Comparison of ENCODE assay signal across 33 cellular contexts in the genomic region with DNA sequence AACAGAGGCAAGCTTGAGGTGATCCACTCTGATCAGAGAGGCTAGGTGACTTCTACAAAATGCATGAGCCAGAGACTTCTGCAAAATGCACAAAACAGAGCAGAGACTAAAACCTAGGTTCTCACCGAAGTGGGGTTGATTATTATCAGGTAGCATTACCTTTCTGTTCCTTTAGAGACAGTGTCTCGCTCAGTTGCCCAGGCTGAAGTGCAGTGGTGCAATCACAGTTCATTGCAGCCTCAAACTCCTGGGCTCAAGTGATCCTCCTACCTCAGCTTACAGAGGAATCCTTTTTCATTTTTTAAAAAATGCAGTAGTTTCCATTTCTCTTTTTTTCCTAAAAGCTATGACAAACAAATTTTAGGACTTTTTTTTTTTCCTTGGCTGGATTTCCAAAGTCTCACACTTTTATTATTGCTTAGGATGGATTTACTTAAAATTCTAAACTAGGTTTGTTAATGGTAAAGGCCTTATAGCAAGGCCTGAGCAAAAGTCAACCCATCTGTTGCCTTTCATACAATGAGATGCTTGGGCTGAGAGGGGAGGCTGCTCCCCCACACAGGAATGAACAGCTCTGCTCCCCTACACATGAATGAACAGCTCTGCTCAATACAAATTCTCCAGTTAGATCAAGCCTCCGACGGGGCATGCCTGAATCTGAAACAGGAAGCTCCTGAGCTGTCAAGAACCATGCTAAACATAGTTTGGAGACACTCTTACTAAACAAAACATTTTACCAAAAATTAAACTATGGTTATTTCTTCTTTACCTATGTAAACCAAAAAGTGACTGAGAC. TPM values are rescaled to one million over a fixed set of nuclear protein-coding genes. Genes with fewer than 3 reads are reported as not detected.
DNase-seq lines count a peak whose midpoint lies in the region; ATAC-seq, FAIRE-seq and TF ChIP-seq lines count a peak whose summit lies in the region.
"Had no signal": no experiment of that assay in that cellular context is flagged by ENCODE, and none has a peak within 500 bp of the region (broad histone marks: within the 10 kb centered on the region; RNA-seq: fewer than 3 reads in every experiment).

No MANE protein-coding gene starts in this region.

- no peak overlapping the region for H2BK120ac ChIP-seq in H1 (replicated peaks; ENCODE audit: low read depth, low read length)

- DNase-seq in NCI-H2171 treated with DMSO at 0.1 percent for 48 hours (lab: John Stamatoyannopoulos, UW) (peak; percentile 2), NCI-H2171 (lab: John Stamatoyannopoulos, UW) (no peak), H1 (ENCODE audit: low read depth in 1 of 2, low spot score in 2 of 2) (no peak), neural crest cell (ENCODE audit: low read depth, low spot score) (no peak), NCI-H1048 (lab: John Stamatoyannopoulos, UW) (no peak), foreskin fibroblast (no peak)
- DNase-seq: 8988T; activated CD4-positive, alpha-beta memory T cell treated with anti-CD3 and anti-CD28 coated beads, Interleukin-2, amount 10 ng/mL, durations not matched to agents 7 days and 5 days; activated CD4-positive, CD25-positive, alpha-beta regulatory T cell; activated gamma-delta T cell; activated naive CD8-positive, alpha-beta T cell treated with anti-CD3 and anti-CD28 coated beads, Interleukin-2, amount 50 U/mL, for 24 hours; AML-193; brain microvascular endothelial cell; CD8-positive, alpha-beta T cell; DMS153; endodermal cell; left lung; mucosa of descending colon; NCI-H1417 treated with DMSO at 0.1 percent for 48 hours; NCI-H524; NK-92 treated with Interleukin-12 subunit alpha and Interleukin-12 subunit beta, amount 100 ng/mL, for 24 hours; psoas muscle; small intestine; stimulated activated CD4-positive, alpha-beta T cell treated with anti-CD3 and anti-CD28 coated beads, Interleukin-2, amount 100 ng/mL, for 48 hours; stimulated activated naive CD4-positive, alpha-beta T cell treated with Interleukin-2 at 50 U/mL for 16 hours had no signal

- H3K4me1 Mint-ChIP-seq in neural crest cell = peaks cover 30% of the 10 kb centered on the region
- H3K4me1 Mint-ChIP-seq: activated CD4-positive, alpha-beta memory T cell treated with anti-CD3 and anti-CD28 coated beads, Interleukin-2, amount 10 ng/mL, durations not matched to agents 7 days and 5 days; activated naive CD8-positive, alpha-beta T cell treated with anti-CD3 and anti-CD28 coated beads, Interleukin-2, amount 50 U/mL, for 24 hours had no signal

- TF ChIP-seq EP300 in H1 (IDR thresholded peaks at IDR 0.05; ENCODE audit: borderline replicate concordance in 1 of 2, low read depth in 2 of 2, low read length in 2 of 2) = no peak

- TF ChIP-seq CTCF in H1 (IDR thresholded peaks at IDR 0.05; ENCODE audit: control extremely low read depth in 1 of 3, insufficient read depth in 1 of 3, low read depth in 1 of 3, low read length in 3 of 3) (no peak), neural crest cell (conservative IDR thresholded peaks at IDR 0.05) (no peak), foreskin fibroblast (IDR thresholded peaks at IDR 0.05; ENCODE audit: low read depth, low read length) (no peak)

- H4K8ac ChIP-seq in H1 (ENCODE audit: extremely low read depth, insufficient read depth, low read length) = no peak overlapping the region

- no peaks in the 10 kb centered on the region for H3K36me3 ChIP-seq in H1 (ENCODE audit: control insufficient read depth in 2 of 4, insufficient read depth in 4 of 4, low read length in 3 of 4)
- H3K36me3 ChIP-seq: brain microvascular endothelial cell, left lung, neutrophil, thyroid gland had no signal

- H4K5ac ChIP-seq in H1 (ENCODE audit: insufficient read length, low read depth, low read length) = no peak overlapping the region

- no peaks in the 10 kb centered on the region; a peak in 1 of 7 replicates for H3K27me3 ChIP-seq in H1 (replicated peaks in 1 of 4; ENCODE audit: control insufficient read depth in 3 of 4, extremely low read depth in 1 of 4, insufficient read depth in 3 of 4, low read length in 3 of 4)
- H3K27me3 ChIP-seq: brain microvascular endothelial cell, thyroid gland had no signal

- no peak overlapping the region for H3K4ac ChIP-seq in H1 (replicated peaks; ENCODE audit: insufficient read length, low read depth, low read length)

- TF ChIP-seq POLR2A in H1 (IDR thresholded peaks at IDR 0.05; ENCODE audit: control extremely low read depth in 1 of 2, low read depth in 2 of 2, low read length in 2 of 2) = no peak

- H3K27ac ChIP-seq in H1 (ENCODE audit: low read depth, low read length) = no peak overlapping the region
- H3K27ac ChIP-seq: brain microvascular endothelial cell, coronary artery, left lung, neutrophil, psoas muscle, thyroid gland had no signal

- no peaks in the 10 kb centered on the region for H3K9me3 ChIP-seq in H1 (ENCODE audit: insufficient read depth in 2 of 2, low read depth in 1 of 2, low read length in 1 of 2)
- H3K9me3 ChIP-seq: left lung, mucosa of descending colon, neutrophil, psoas muscle, thyroid gland had no signal

- H4K91ac ChIP-seq in H1 (replicated peaks; ENCODE audit: insufficient read length, low read length) = no peak overlapping the region

- H3K79me1 ChIP-seq in H1 (ENCODE audit: low read depth, low read length) = no peaks in the 10 kb centered on the region

- H3K4me3 ChIP-seq in H1 (ENCODE audit: extremely low read depth in 1 of 4, insufficient read depth in 2 of 4, low read depth in 3 of 4, low read length in 4 of 4) = no peak overlapping the region
- H3K4me3 ChIP-seq in foreskin fibroblast (ENCODE audit: low read depth in 1 of 2, low read length in 2 of 2) = no peak overlapping the region
- H3K4me3 ChIP-seq: coronary artery, left lung, mucosa of descending colon, psoas muscle, thyroid gland had no signal

- H2BK12ac ChIP-seq in H1 (ENCODE audit: low read depth, low read length) = no peak overlapping the region

- H3K4me3 Mint-ChIP-seq in neural crest cell = no peak overlapping the region
- H3K4me3 Mint-ChIP-seq: activated CD4-positive, alpha-beta memory T cell treated with anti-CD3 and anti-CD28 coated beads, Interleukin-2, amount 10 ng/mL, durations not matched to agents 7 days and 5 days; activated naive CD8-positive, alpha-beta T cell treated with anti-CD3 and anti-CD28 coated beads, Interleukin-2, amount 50 U/mL, for 24 hours; CD8-positive, alpha-beta T cell; endodermal cell had no signal

- H3K79me2 ChIP-seq in H1 (ENCODE audit: control insufficient read depth in 1 of 2, insufficient read depth in 2 of 2, low read length in 2 of 2) = no peaks in the 10 kb centered on the region

- no peak overlapping the region for H3K56ac ChIP-seq in H1 (replicated peaks; ENCODE audit: insufficient read length, low read depth, low read length)

- no peak overlapping the region for H3K9ac ChIP-seq in H1 (replicated peaks in 1 of 4; ENCODE audit: extremely low read depth in 1 of 4, low read depth in 3 of 4, low read length in 3 of 4)

- 89% methylated on average over 4 of the region's 4 CpGs; no CpG with 5 or more reads in 1 of the 2 experiments for WGBS in H1 (ENCODE audit: extremely low coverage in 1 of 2, insufficient coverage in 1 of 2, insufficient read length in 1 of 2, insufficient replicate concordance in 2 of 2, low coverage in 1 of 2, low lambda C conversion rate in 2 of 2, missing lambda C conversion rate in 1 of 2), 2 experiments

- H2AFZ ChIP-seq in H1 (ENCODE audit: low read length) = peak overlapping the region; percentile 31; the same call in 1 of the 2 replicates

- no peaks in the 10 kb centered on the region for H3K36me3 Mint-ChIP-seq in neural crest cell (ENCODE audit: low read depth)
- H3K36me3 Mint-ChIP-seq: CD8-positive, alpha-beta T cell had no signal

- H4K20me1 ChIP-seq in H1 (replicated peaks in 1 of 2; ENCODE audit: control insufficient read depth in 1 of 2, insufficient read depth in 2 of 2, low read length in 2 of 2) = no peaks in the 10 kb centered on the region

- TF ChIP-seq RAD21 in H1 (IDR thresholded peaks at IDR 0.05 in 1 of 2, conservative IDR thresholded peaks at IDR 0.05 in 1 of 2; ENCODE audit: low read depth in 2 of 2, low read length in 2 of 2) = no peak

- peak; percentile 13 for FAIRE-seq in H1 (lab: Jason Lieb, UNC)
- FAIRE-seq: G401.6, GM19239, small intestine had no signal

- no peak overlapping the region for H3K14ac ChIP-seq in H1 (ENCODE audit: insufficient read length)

- H2AK5ac ChIP-seq in H1 (ENCODE audit: low read depth, low read length) = no peak overlapping the region

- H3K27me3 Mint-ChIP-seq in neural crest cell (ENCODE audit: low read depth) = no peaks in the 10 kb centered on the region

- no peak overlapping the region for H2BK5ac ChIP-seq in H1 (ENCODE audit: low read depth, low read length)

- H3K4me1 ChIP-seq in H1 (replicated peaks in 1 of 4; ENCODE audit: control insufficient read depth in 3 of 4, insufficient read depth in 4 of 4, low read length in 3 of 4) = peaks cover 0 to 7% (median 3%) of the 10 kb centered on the region in 4 experiments; a peak in 4 of 7 replicates
- H3K4me1 ChIP-seq: left lung, psoas muscle had no signal

- H2BK20ac ChIP-seq in H1 (ENCODE audit: low read length) = no peak overlapping the region

- POLR2A ChIA-PET in H1 (lab: Charles Lee; ENCODE audit: partially characterized antibody) = no interaction called here

- H3K9me3 Mint-ChIP-seq in neural crest cell = no peaks in the 10 kb centered on the region
- H3K9me3 Mint-ChIP-seq: activated CD4-positive, alpha-beta memory T cell treated with anti-CD3 and anti-CD28 coated beads, Interleukin-2, amount 10 ng/mL, durations not matched to agents 7 days and 5 days; activated naive CD8-positive, alpha-beta T cell treated with anti-CD3 and anti-CD28 coated beads, Interleukin-2, amount 50 U/mL, for 24 hours; CD8-positive, alpha-beta T cell had no signal

- H3K18ac ChIP-seq in H1 (ENCODE audit: extremely low read depth, low read length) = no peak overlapping the region

- H3K23ac ChIP-seq in H1 (ENCODE audit: insufficient read length) = no peak overlapping the region

- CTCF ChIA-PET in H1 (lab: Charles Lee; ENCODE audit: partially characterized antibody) = interaction anchor here (1.0 kb wide), 1 partner anchor 12 kb away, joined by 3 read pairs; no protein-coding TSS in a partner anchor

- peak; percentile 44 for ATAC-seq in HG02852 (IDR thresholded peaks at IDR 0.05; ENCODE audit: unreplicated experiment)
- no peak for ATAC-seq in GM21515 (IDR thresholded peaks at IDR 0.05; ENCODE audit: unreplicated experiment)
- ATAC-seq: activated naive CD8-positive, alpha-beta T cell treated with anti-CD3 and anti-CD28 coated beads, Interleukin-2, amount 50 U/mL, for 24 hours; CD8-positive, alpha-beta T cell; left lung; mucosa of descending colon; psoas muscle; SK-N-SH treated with all-trans-retinoic acid at 6 μM for 48 hours had no signal

- no peak overlapping the region for H2BK15ac ChIP-seq in H1 (ENCODE audit: low read length)

- no peak overlapping the region for H3K4me2 ChIP-seq in H1 (ENCODE audit: insufficient read depth in 1 of 2, low read depth in 2 of 2, low read length in 2 of 2)

- H3K23me2 ChIP-seq in H1 (ENCODE audit: low read depth, low read length) = peaks cover 5% of the 10 kb centered on the region; the same call in 1 of the 2 replicates

- peak overlapping the region; percentile 0 for H3K27ac Mint-ChIP-seq in neural crest cell (ENCODE audit: unreplicated experiment)
- H3K27ac Mint-ChIP-seq: activated CD4-positive, alpha-beta memory T cell treated with anti-CD3 and anti-CD28 coated beads, Interleukin-2, amount 10 ng/mL, durations not matched to agents 7 days and 5 days; activated naive CD8-positive, alpha-beta T cell treated with anti-CD3 and anti-CD28 coated beads, Interleukin-2, amount 50 U/mL, for 24 hours; CD8-positive, alpha-beta T cell; endodermal cell had no signal

RNA-seq across cellular contexts. Expression of a gene that starts 18.8 kb away (rescaled TPM):
- total RNA-seq in H1 (2021; fragmentation: NEBNext Ultra II Directional; extraction: Animal tissue kit (Norgen Biotek cat#: 25700)) = 0.50 and 0.57 TPM in 2 replicates
- polyA plus RNA-seq in H1 (2011; rRNA removed) = 0.95 and 1.8 TPM in 2 replicates
- 1.5 TPM for polyA plus RNA-seq in H1 (2011; cell fraction: cytosol; rRNA removed)
- polyA plus RNA-seq in H1 (2011; cell fraction: nucleus; rRNA removed) = 1.4 TPM
- polyA plus RNA-seq in H1 (2012, experiment 1 of 2) = 1.1 to 1.4 TPM (median 1.2 TPM) in 4 replicates
- polyA plus RNA-seq in H1 (2012, experiment 2 of 2) = 0.22 TPM
- polyA plus RNA-seq in H1 (2013, experiment 1 of 2) = 0.20 TPM
- 0.15 TPM for polyA plus RNA-seq in H1 (2013, experiment 2 of 2)
- 2.2 and 3.3 TPM in 2 replicates for polyA minus RNA-seq in H1 (2011; rRNA and poly(A)+ RNA removed)
- 2.3 TPM for polyA minus RNA-seq in H1 (2011; cell fraction: cytosol; rRNA and poly(A)+ RNA removed)
- polyA minus RNA-seq in H1 (2011; cell fraction: nucleus; rRNA and poly(A)+ RNA removed) = 1.1 TPM
- 74.8 and 76.1 TPM in 2 replicates for total RNA-seq in neural crest cell
- total RNA-seq: CD8-positive, alpha-beta T cell had no signal

Comparison
In these comparisons a context has a peak if more than half of its experiments do, and no peak if none do; other contexts are left out.
1. RNA of a gene that starts 18.8 kb away (total RNA-seq): 74.8 to 76.1 TPM in neural crest cell; 0.50 to 0.57 TPM in H1; every median in the first group is over 10 times any median in the second.